ENCODE assay signal across 25 cellular contexts in genomic region chr16:11708421-11708820, GRCh38. TPM values are rescaled to one million over a fixed set of nuclear protein-coding genes. Genes with fewer than 3 reads are reported as not detected.
DNase-seq lines count a peak whose midpoint lies in the region; ATAC-seq, FAIRE-seq and TF ChIP-seq lines count a peak whose summit lies in the region.
"Had no signal": no experiment of that assay in that cellular context is flagged by ENCODE, and none has a peak within 500 bp of the region (broad histone marks: within the 10 kb centered on the region; RNA-seq: fewer than 3 reads in every experiment).

No MANE protein-coding gene starts in this region.

- peaks cover 13% of the 10 kb centered on the region for H3K36me3 Mint-ChIP-seq in astrocyte (ENCODE audit: low read depth, unreplicated experiment)

- no peaks in the 10 kb centered on the region for H3K79me2 ChIP-seq in astrocyte (ENCODE audit: insufficient read depth, low read length)

- H3K27ac Mint-ChIP-seq in astrocyte (ENCODE audit: unreplicated experiment), result peak overlapping the region; percentile 5
- H3K27ac Mint-ChIP-seq: activated naive CD8-positive, alpha-beta T cell treated with anti-CD3 and anti-CD28 coated beads for 36 hours; endodermal cell; immature natural killer cell; T-helper 2 cell treated with Interferon-gamma antibody and Interleukin-4, amounts not matched to agents 5 μg/mL and 100 μg/mL, for 36 hours had no signal

- H3K4me3 ChIP-seq in right atrium auricular region, result no peak overlapping the region
- no peak overlapping the region for H3K4me3 ChIP-seq in right cardiac atrium (ENCODE audit: low read length)
- no peak overlapping the region for H3K4me3 ChIP-seq in astrocyte (ENCODE audit: insufficient read depth, low read depth, low read length)
- H3K4me3 ChIP-seq: coronary artery, heart left ventricle, mucosa of descending colon, Peyer's patch, SK-N-MC had no signal

- DNase-seq in right atrium auricular region (ENCODE audit: low spot score), result no peak
- no peak for DNase-seq in right cardiac atrium
- peak; percentile 45 for DNase-seq in astrocyte (ENCODE audit: low read depth)
- DNase-seq in iris pigment epithelial cell (ENCODE audit: low read depth), result peak; percentile 56
- DNase-seq in retina, result no peak
- no peak for DNase-seq in NCI-H1694 treated with DMSO at 0.1 percent for 48 hours (lab: John Stamatoyannopoulos, UW)
- DNase-seq: activated CD4-positive, alpha-beta T cell treated with anti-CD3 and anti-CD28 coated beads, Interleukin-2, amount 50 U/mL, for 1 hour; activated naive CD8-positive, alpha-beta T cell treated with anti-CD3 and anti-CD28 coated beads for 36 hours; BE2C; endodermal cell; heart left ventricle; immature natural killer cell; mucosa of descending colon; NCI-H1105; NCI-H2107; NCI-H510A treated with DMSO at 0.1 percent for 48 hours; Peyer's patch; stimulated activated naive CD8-positive, alpha-beta T cell treated with anti-CD3 and anti-CD28 coated beads, Interleukin-15, amount 100 ng/mL, for 72 hours; WERI-Rb-1 had no signal

- no peak for ATAC-seq in right cardiac atrium
- no peak for ATAC-seq in HG03108 (IDR thresholded peaks at IDR 0.05; ENCODE audit: unreplicated experiment)
- ATAC-seq in GM18505 (IDR thresholded peaks at IDR 0.05; ENCODE audit: unreplicated experiment), result no peak
- ATAC-seq: heart left ventricle; mucosa of descending colon; stimulated activated naive CD8-positive, alpha-beta T cell treated with anti-CD3 and anti-CD28 coated beads, Interleukin-15, amount 100 ng/mL, for 72 hours had no signal

- H3K27ac ChIP-seq in right atrium auricular region (peak overlapping the region; percentile 44 to 78), right cardiac atrium (ENCODE audit: low read length) (no peak overlapping the region), astrocyte (ENCODE audit: low read depth, low read length) (peak overlapping the region; percentile 43)
- H3K27ac ChIP-seq: coronary artery, Peyer's patch, SK-N-MC, WERI-Rb-1 had no signal

- H3K27me3 ChIP-seq in right atrium auricular region, result no peaks in the 10 kb centered on the region
- no peaks in the 10 kb centered on the region for H3K27me3 ChIP-seq in right cardiac atrium (ENCODE audit: control insufficient read depth, insufficient read depth)
- H3K27me3 ChIP-seq in astrocyte (ENCODE audit: insufficient read depth, low read length), result no peaks in the 10 kb centered on the region
- H3K27me3 ChIP-seq: BE2C, heart left ventricle, Peyer's patch had no signal

- H3K36me3 ChIP-seq in right atrium auricular region (peaks cover 22% of the 10 kb centered on the region), astrocyte (ENCODE audit: insufficient read depth, low read length) (peaks cover under 1% of the 10 kb centered on the region)

- H3K9me3 Mint-ChIP-seq in astrocyte (ENCODE audit: unreplicated experiment), result no peaks in the 10 kb centered on the region
- H3K9me3 Mint-ChIP-seq: activated naive CD8-positive, alpha-beta T cell treated with anti-CD3 and anti-CD28 coated beads for 36 hours; endodermal cell; immature natural killer cell; stimulated activated naive CD8-positive, alpha-beta T cell treated with anti-CD3 and anti-CD28 coated beads, Interleukin-15, amount 100 ng/mL, for 72 hours; T-helper 2 cell treated with Interferon-gamma antibody and Interleukin-4, amounts not matched to agents 5 μg/mL and 100 μg/mL, for 36 hours had no signal

- H3K4me3 Mint-ChIP-seq in astrocyte (ENCODE audit: unreplicated experiment), result no peak overlapping the region
- H3K4me3 Mint-ChIP-seq: activated naive CD8-positive, alpha-beta T cell treated with anti-CD3 and anti-CD28 coated beads for 36 hours; endodermal cell; immature natural killer cell; stimulated activated naive CD8-positive, alpha-beta T cell treated with anti-CD3 and anti-CD28 coated beads, Interleukin-15, amount 100 ng/mL, for 72 hours; T-helper 2 cell treated with Interferon-gamma antibody and Interleukin-4, amounts not matched to agents 5 μg/mL and 100 μg/mL, for 36 hours had no signal

- H3K27me3 Mint-ChIP-seq in astrocyte (ENCODE audit: low read depth, unreplicated experiment), result no peaks in the 10 kb centered on the region
- H3K27me3 Mint-ChIP-seq: activated naive CD8-positive, alpha-beta T cell treated with anti-CD3 and anti-CD28 coated beads for 36 hours; stimulated activated naive CD8-positive, alpha-beta T cell treated with anti-CD3 and anti-CD28 coated beads, Interleukin-15, amount 100 ng/mL, for 72 hours had no signal

- H3K4me1 ChIP-seq in right atrium auricular region (peaks cover 0 to 23% of the 10 kb centered on the region in 2 donors), right cardiac atrium (ENCODE audit: control insufficient read depth, insufficient read depth, low read length) (no peaks in the 10 kb centered on the region), astrocyte (ENCODE audit: insufficient read depth, low read length) (peaks cover 10% of the 10 kb centered on the region)
- H3K4me1 ChIP-seq: Peyer's patch had no signal

- FAIRE-seq in astrocyte (lab: Jason Lieb, UNC), result no peak
- FAIRE-seq: A204.1 had no signal

- TF ChIP-seq CTCF in right atrium auricular region (IDR thresholded peaks at IDR 0.05) (no peak), astrocyte (IDR thresholded peaks at IDR 0.05; ENCODE audit: insufficient read depth, low read depth, low read length) (no peak)

- peaks cover 8% of the 10 kb centered on the region for H3K4me1 Mint-ChIP-seq in astrocyte (ENCODE audit: low read depth, unreplicated experiment)

- H2AFZ ChIP-seq in astrocyte (ENCODE audit: low read depth, low read length), result no peak overlapping the region

- peaks cover 55% of the 10 kb centered on the region for H4K20me1 ChIP-seq in astrocyte (ENCODE audit: insufficient read depth, low read length)

- H3K9ac ChIP-seq in astrocyte (ENCODE audit: low read length), result peak overlapping the region; percentile 20

- WGBS in right cardiac atrium, result 75% methylated on average over 1 of the region's 1 CpG

- H3K9me3 ChIP-seq in right atrium auricular region (no peaks in the 10 kb centered on the region), right cardiac atrium (ENCODE audit: control insufficient read depth, low read length) (no peaks in the 10 kb centered on the region), astrocyte (ENCODE audit: insufficient read depth, low read depth, low read length) (no peaks in the 10 kb centered on the region)
- H3K9me3 ChIP-seq: BE2C, heart left ventricle, mucosa of descending colon, Peyer's patch had no signal

- no peak for TF ChIP-seq POLR2A in GM18505 (IDR thresholded peaks at IDR 0.05; ENCODE audit: borderline replicate concordance, extremely low read depth, insufficient read depth, insufficient read length)

- intact Hi-C loops in right cardiac atrium (cut with DNase I), result no loop called here

- H3K4me2 ChIP-seq in astrocyte (ENCODE audit: low read length), result no peak overlapping the region

RNA-seq across cellular contexts. Expression of gene TXNDC11, which starts 34.2 kb away (rescaled TPM):
- total RNA-seq in right atrium auricular region, result 10 to 100 TPM; 29.5 to 38.1 TPM
- total RNA-seq in right cardiac atrium, result 10 to 100 TPM; 22.0 to 29.4 (median 23.9) TPM
- 25.8 TPM for polyA plus RNA-seq in right cardiac atrium
- total RNA-seq in astrocyte, result 29.0 and 34.9 TPM in 2 replicates

RNA-seq across cellular contexts. Expression of gene SNN, which starts 40.2 kb away (rescaled TPM):
- total RNA-seq in right atrium auricular region (10 to 100 TPM; 18.9 to 20.0 TPM), right cardiac atrium (10 to 100 TPM; 24.8 to 33.3 (median 26.1) TPM), astrocyte (12.2 and 16.7 TPM in 2 replicates)
- polyA plus RNA-seq in right cardiac atrium, result 24.4 TPM

Comparison
In these comparisons a context has a peak if more than half of its experiments do, and no peak if none do; other contexts are left out.
1. DNase-seq: peak in astrocyte (single experiment) and iris pigment epithelial cell (single experiment); none in right atrium auricular region (single experiment), right cardiac atrium (0 of 3), retina (single experiment) and NCI-H1694 treated with DMSO at 0.1 percent for 48 hours (single experiment).